31 cellular contexts compared by ENCODE assay signal in genomic region chr12:12406762-12407161, GRCh38. TPM values are rescaled to one million over a fixed set of nuclear protein-coding genes. Genes with fewer than 3 reads are reported as not detected.
DNase-seq lines count a peak whose midpoint lies in the region; ATAC-seq and TF ChIP-seq lines count a peak whose summit lies in the region.
"Had no signal": no experiment of that assay in that cellular context is flagged by ENCODE, and none has a peak within 500 bp of the region (broad histone marks: within the 10 kb centered on the region; RNA-seq: fewer than 3 reads in every experiment).

No MANE protein-coding gene starts in this region.

- H3K18ac ChIP-seq in mesendoderm (ENCODE audit: low read length): no peak overlapping the region

- no peak for TF ChIP-seq CTCF in body of pancreas (IDR thresholded peaks at IDR 0.05)

- no peak for DNase-seq in activated CD8-positive, alpha-beta memory T cell treated with anti-CD3 and anti-CD28 coated beads, Interleukin-2, amount 10 ng/mL, durations not matched to agents 7 days and 5 days
- DNase-seq in activated CD8-positive, alpha-beta memory T cell treated with anti-CD3 and anti-CD28 coated beads, Interleukin-2, amount 50 U/mL, for 48 hours: no peak
- no peak for DNase-seq in body of pancreas
- no peak for DNase-seq in mesendoderm
- no peak for DNase-seq in dedifferentiated amniotic fluid mesenchymal stem cell (ENCODE audit: extremely low spot score)
- DNase-seq in amniotic stem cell (lab: John Stamatoyannopoulos, UW): no peak
- no peak for DNase-seq in SIG-M5 treated with dmso at 0.1 percent for 504 hours (lab: John Stamatoyannopoulos, UW; ENCODE audit: unreplicated experiment)
- DNase-seq: activated B cell treated with CpG ODN at 0.5 μM for 24 hours; activated CD4-positive, alpha-beta T cell treated with anti-CD3 and anti-CD28 coated beads, Interleukin-2, amount 50 U/mL, for 1 hour; activated naive CD4-positive, alpha-beta T cell treated with anti-CD3 and anti-CD28 coated beads, Interleukin-2, amount 10 ng/mL, durations not matched to agents 7 days and 5 days; effector memory CD8-positive, alpha-beta T cell; erythroblast; glutamatergic neuron; islet precursor cell; mucosa of descending colon; NCI-H1694; NCI-H2171 treated with DMSO at 0.1 percent for 48 hours; NCI-H526; Peyer's patch; SIG-M5; spleen; stimulated activated CD4-positive, alpha-beta T cell treated with anti-CD3 and anti-CD28 coated beads, Interleukin-2, amount 100 ng/mL, for 48 hours; SW 1271; T1000; uterus had no signal

- H3K27ac ChIP-seq in body of pancreas (peak overlapping the region; percentile 56 to 81 (median 78)), mesendoderm (ENCODE audit: low read depth, low read length) (no peak overlapping the region)
- H3K27ac ChIP-seq: right atrium auricular region, suprapubic skin had no signal

- peaks cover 50% of the 10 kb centered on the region for H3K36me3 Mint-ChIP-seq in activated CD8-positive, alpha-beta memory T cell treated with anti-CD3 and anti-CD28 coated beads, Interleukin-2, amount 10 ng/mL, durations not matched to agents 7 days and 5 days

- H3K79me2 ChIP-seq in mesendoderm (ENCODE audit: control insufficient read depth, insufficient read depth, low read length): no peaks in the 10 kb centered on the region

- no peaks in the 10 kb centered on the region for H3K79me1 ChIP-seq in mesendoderm (ENCODE audit: low read length)

- H3K56ac ChIP-seq in mesendoderm (ENCODE audit: low read length): no peak overlapping the region

- H3K27me3 ChIP-seq in body of pancreas (no peaks in the 10 kb centered on the region), mesendoderm (ENCODE audit: insufficient read depth, low read length, poor library complexity) (no peaks in the 10 kb centered on the region)
- H3K27me3 ChIP-seq: Peyer's patch, right atrium auricular region, spleen, suprapubic skin, uterus had no signal

- CTCF ChIA-PET in activated CD8-positive, alpha-beta memory T cell treated with anti-CD3 and anti-CD28 coated beads, Interleukin-2, amount 10 ng/mL, durations not matched to agents 7 days and 5 days (lab: Charles Lee): interaction anchor here (0.7 to 2.0 kb wide), 3 partner anchors 20 to 72 kb away, joined by 3 to 4 read pairs (median 3); no protein-coding TSS in a partner anchor

- H3K4me2 ChIP-seq in mesendoderm (ENCODE audit: low read length): no peak overlapping the region

- H3K4me1 ChIP-seq in body of pancreas: peaks cover 51% of the 10 kb centered on the region
- H3K4me1 ChIP-seq in mesendoderm (ENCODE audit: control insufficient read depth, low read depth, low read length): no peaks in the 10 kb centered on the region

- H3K4me3 Mint-ChIP-seq in activated CD8-positive, alpha-beta memory T cell treated with anti-CD3 and anti-CD28 coated beads, Interleukin-2, amount 10 ng/mL, durations not matched to agents 7 days and 5 days: no peak overlapping the region
- H3K4me3 Mint-ChIP-seq: activated B cell treated with CpG ODN at 0.5 μM for 24 hours; activated naive CD4-positive, alpha-beta T cell treated with anti-CD3 and anti-CD28 coated beads, Interleukin-2, amount 10 ng/mL, durations not matched to agents 7 days and 5 days; activated T-helper 1 cell treated with anti-CD3 and anti-CD28 coated beads, Interleukin-12 subunit alpha, Interleukin-12 subunit beta, Interleukin-2, Interleukin-4 antibody, amounts not matched to agents 30 ng/mL and 10 ng/mL and 1 ng/mL, durations not matched to agents 14 hours and 24 hours and 36 hours; effector memory CD8-positive, alpha-beta T cell; neural crest cell had no signal

- H3K23ac ChIP-seq in mesendoderm (ENCODE audit: low read length): peak overlapping the region; percentile 80

- no peak overlapping the region for H2BK120ac ChIP-seq in mesendoderm (ENCODE audit: low read depth, low read length)

- no peak overlapping the region for H3K9ac ChIP-seq in mesendoderm (ENCODE audit: low read length)
- H3K9ac ChIP-seq: parathyroid adenoma had no signal

- no peak for TF ChIP-seq POLR2A in body of pancreas (IDR thresholded peaks at IDR 0.05)

- H2BK15ac ChIP-seq in mesendoderm (replicated peaks; ENCODE audit: low read depth): no peak overlapping the region

- no peak overlapping the region for H3K4me3 ChIP-seq in body of pancreas
- no peak overlapping the region for H3K4me3 ChIP-seq in mesendoderm (ENCODE audit: low read length)
- H3K4me3 ChIP-seq: mucosa of descending colon, Peyer's patch, right atrium auricular region, spleen, suprapubic skin, uterus had no signal

- H3K4ac ChIP-seq in mesendoderm (ENCODE audit: low read depth, low read length): no peak overlapping the region

- H3K27me3 Mint-ChIP-seq in activated CD8-positive, alpha-beta memory T cell treated with anti-CD3 and anti-CD28 coated beads, Interleukin-2, amount 10 ng/mL, durations not matched to agents 7 days and 5 days: no peaks in the 10 kb centered on the region
- H3K27me3 Mint-ChIP-seq: activated B cell treated with CpG ODN at 0.5 μM for 24 hours; activated naive CD4-positive, alpha-beta T cell treated with anti-CD3 and anti-CD28 coated beads, Interleukin-2, amount 10 ng/mL, durations not matched to agents 7 days and 5 days; effector memory CD8-positive, alpha-beta T cell had no signal

- H2BK5ac ChIP-seq in mesendoderm (ENCODE audit: low read length): no peak overlapping the region

- no peaks in the 10 kb centered on the region for H3K9me3 ChIP-seq in body of pancreas
- H3K9me3 ChIP-seq: mucosa of descending colon, Peyer's patch, right atrium auricular region, spleen, suprapubic skin, uterus had no signal

- no peak for ATAC-seq in activated CD8-positive, alpha-beta memory T cell treated with anti-CD3 and anti-CD28 coated beads, Interleukin-2, amount 10 ng/mL, durations not matched to agents 7 days and 5 days
- ATAC-seq in body of pancreas (no peak), HG02571 (IDR thresholded peaks at IDR 0.05; ENCODE audit: unreplicated experiment) (no peak)
- ATAC-seq: effector memory CD8-positive, alpha-beta T cell; mucosa of descending colon had no signal

- H4K8ac ChIP-seq in mesendoderm (ENCODE audit: low read depth, low read length): no peak overlapping the region

- peaks cover 46% of the 10 kb centered on the region for H3K4me1 Mint-ChIP-seq in activated CD8-positive, alpha-beta memory T cell treated with anti-CD3 and anti-CD28 coated beads, Interleukin-2, amount 10 ng/mL, durations not matched to agents 7 days and 5 days
- H3K4me1 Mint-ChIP-seq: neural crest cell had no signal

- peak overlapping the region; percentile 11 for H3K27ac Mint-ChIP-seq in activated CD8-positive, alpha-beta memory T cell treated with anti-CD3 and anti-CD28 coated beads, Interleukin-2, amount 10 ng/mL, durations not matched to agents 7 days and 5 days
- H3K27ac Mint-ChIP-seq: activated B cell treated with CpG ODN at 0.5 μM for 24 hours; activated naive CD4-positive, alpha-beta T cell treated with anti-CD3 and anti-CD28 coated beads, Interleukin-2, amount 10 ng/mL, durations not matched to agents 7 days and 5 days; activated T-helper 1 cell treated with anti-CD3 and anti-CD28 coated beads, Interleukin-12 subunit alpha, Interleukin-12 subunit beta, Interleukin-2, Interleukin-4 antibody, amounts not matched to agents 30 ng/mL and 10 ng/mL and 1 ng/mL, durations not matched to agents 14 hours and 24 hours and 36 hours had no signal

- H3K9me3 Mint-ChIP-seq in activated CD8-positive, alpha-beta memory T cell treated with anti-CD3 and anti-CD28 coated beads, Interleukin-2, amount 10 ng/mL, durations not matched to agents 7 days and 5 days (ENCODE audit: low read depth): peaks cover 6% of the 10 kb centered on the region
- H3K9me3 Mint-ChIP-seq: activated B cell treated with CpG ODN at 0.5 μM for 24 hours; effector memory CD8-positive, alpha-beta T cell had no signal

- intact Hi-C loops in body of pancreas (cut with DNase I): no loop called here

- H4K5ac ChIP-seq in mesendoderm (ENCODE audit: low read length): no peak overlapping the region

- H3K36me3 ChIP-seq in body of pancreas (replicated peaks in 1 of 2; ENCODE audit: insufficient read depth in 1 of 2, low read depth in 2 of 2) (no peaks in the 10 kb centered on the region), mesendoderm (ENCODE audit: control insufficient read depth, insufficient read depth, low read length) (no peaks in the 10 kb centered on the region)
- H3K36me3 ChIP-seq: Peyer's patch, right atrium auricular region, spleen, suprapubic skin, uterus had no signal

- no peak overlapping the region for H2AK5ac ChIP-seq in mesendoderm (ENCODE audit: low read length)

RNA-seq across cellular contexts. Expression of gene BORCS5, which starts 49.9 kb away (rescaled TPM):
- 10 to 100 TPM; 35.5 to 38.3 TPM for total RNA-seq in activated CD8-positive, alpha-beta memory T cell treated with anti-CD3 and anti-CD28 coated beads, Interleukin-2, amount 10 ng/mL, durations not matched to agents 7 days and 5 days
- 10 to 100 TPM in 1 of 2 donors, 1 to 10 TPM in 1; 5.6 to 18.4 TPM for total RNA-seq in body of pancreas
- 6.3 TPM for polyA plus RNA-seq in mesendoderm (2013, experiment 1 of 2)
- 6.2 TPM for polyA plus RNA-seq in mesendoderm (2013, experiment 2 of 2)

RNA-seq across cellular contexts. Expression of gene MANSC1, which starts 56.7 kb away (rescaled TPM):
- total RNA-seq in activated CD8-positive, alpha-beta memory T cell treated with anti-CD3 and anti-CD28 coated beads, Interleukin-2, amount 10 ng/mL, durations not matched to agents 7 days and 5 days: under 1 TPM in 1 of 2 experiments, not detected in 1; 0.14 TPM
- total RNA-seq in body of pancreas: 10 to 100 TPM in 1 of 2 donors, 1 to 10 TPM in 1; 8.9 to 12.2 TPM
- 3.1 TPM for polyA plus RNA-seq in mesendoderm (2013, experiment 1 of 2)
- 3.5 TPM for polyA plus RNA-seq in mesendoderm (2013, experiment 2 of 2)

Comparison
In these comparisons a context has a peak if more than half of its experiments do, and no peak if none do; other contexts are left out.
1. RNA of gene MANSC1, which starts 56.7 kb away (total RNA-seq): 8.9 to 12.2 TPM in body of pancreas; 0.14 TPM in activated CD8-positive, alpha-beta memory T cell treated with anti-CD3 and anti-CD28 coated beads, Interleukin-2, amount 10 ng/mL, durations not matched to agents 7 days and 5 days; every median in the first group is over 4 times any median in the second.